Comparison of ENCODE assay signal across 11 cellular contexts in genomic region chr17:81032641-81033422, GRCh38. TPM values are rescaled to one million over a fixed set of nuclear protein-coding genes. Genes with fewer than 3 reads are reported as not detected.
DNase-seq lines count a peak whose midpoint lies in the region; TF ChIP-seq lines count a peak whose summit lies in the region.
"Had no signal": no experiment of that assay in that cellular context is flagged by ENCODE, and none has a peak within 500 bp of the region (broad histone marks: within the 10 kb centered on the region; RNA-seq: fewer than 3 reads in every experiment).

No MANE protein-coding gene starts in this region.

- H3K23me2 ChIP-seq in H9 (ENCODE audit: insufficient read length, low read depth, low read length, poor library complexity, severe bottlenecking) = peaks cover 9% of the 10 kb centered on the region

- no peak overlapping the region for H4K5ac ChIP-seq in H9 (ENCODE audit: insufficient read length, low read depth, low read length)

- peaks cover 0 to 21% (median 11%) of the 10 kb centered on the region in 3 experiments; a peak in 5 of 7 replicates for H3K36me3 Mint-ChIP-seq in H9 (ENCODE audit: insufficient read depth in 1 of 3, low read depth in 3 of 3)
- H3K36me3 Mint-ChIP-seq in chondrocyte (ENCODE audit: low read depth) = no peaks in the 10 kb centered on the region
- H3K36me3 Mint-ChIP-seq in neural progenitor cell = peaks cover 15% of the 10 kb centered on the region

- H3K4me1 Mint-ChIP-seq in H9 (peaks cover 30 to 42% of the 10 kb centered on the region in 2 experiments), chondrocyte (ENCODE audit: low read depth) (peaks cover 36% of the 10 kb centered on the region), neural progenitor cell (peaks cover 49% of the 10 kb centered on the region)

- no peak overlapping the region for H2BK12ac ChIP-seq in H9 (ENCODE audit: insufficient read length, low read depth, low read length)

- H3K4me2 ChIP-seq in H9 (ENCODE audit: insufficient read depth, insufficient read length, low read length) = peak overlapping the region; percentile 41
- H3K4me2 ChIP-seq in neural progenitor cell = peak overlapping the region; percentile 90

- H3K9me3 Mint-ChIP-seq in H9 (no peaks in the 10 kb centered on the region; a peak in 1 of 5 replicates), chondrocyte (ENCODE audit: low read depth) (no peaks in the 10 kb centered on the region), neural progenitor cell (no peaks in the 10 kb centered on the region)

- no peak overlapping the region for H2AFZ ChIP-seq in H9 (ENCODE audit: low read length)
- H2AFZ ChIP-seq in neural progenitor cell (replicated peaks) = no peak overlapping the region

- no peak overlapping the region for H4K91ac ChIP-seq in H9 (ENCODE audit: insufficient read length, low read depth, low read length)

- H3K9ac ChIP-seq in H9 (ENCODE audit: extremely low read depth, insufficient read length, low read length) (no peak overlapping the region), neural progenitor cell (no peak overlapping the region)

- H3K79me2 ChIP-seq in H9 (ENCODE audit: insufficient read depth, low read length) = no peaks in the 10 kb centered on the region
- H3K79me2 ChIP-seq in neural progenitor cell (ENCODE audit: low read depth) = peaks cover 20% of the 10 kb centered on the region

- H3K79me1 ChIP-seq in H9 (ENCODE audit: insufficient read depth, low read depth, low read length, poor library complexity, severe bottlenecking) = no peaks in the 10 kb centered on the region

- no peaks in the 10 kb centered on the region for H4K20me1 ChIP-seq in H9 (ENCODE audit: control insufficient read depth, insufficient read depth, insufficient read length)
- H4K20me1 ChIP-seq in neural progenitor cell (ENCODE audit: low read depth) = peaks cover 31% of the 10 kb centered on the region

- H3K4me1 ChIP-seq in H9 (ENCODE audit: insufficient read depth, low read length) = peaks cover 4% of the 10 kb centered on the region; the same call in 1 of the 2 replicates
- peaks cover 16% of the 10 kb centered on the region for H3K4me1 ChIP-seq in neural progenitor cell

- DNase-seq in SKM-1 treated with dmso at 0.1 percent for 144 hours (lab: John Stamatoyannopoulos, UW; ENCODE audit: unreplicated experiment) (peak; percentile 53), SKM-1 (lab: John Stamatoyannopoulos, UW; ENCODE audit: unreplicated experiment) (no peak), H9 (no peak), chondrocyte (ENCODE audit: low spot score) (no peak), neural progenitor cell (ENCODE audit: low spot score) (no peak), LoVo (ENCODE audit: low spot score) (no peak)
- no peak for DNase-seq in effector CD4-positive, alpha-beta T cell
- DNase-seq in NK-92 treated with Interleukin-12 subunit alpha and Interleukin-12 subunit beta, amount 100 ng/mL, for 24 hours (lab: John Stamatoyannopoulos, UW) = no peak
- DNase-seq: amniotic stem cell, NCI-H1105 had no signal

- H2BK20ac ChIP-seq in H9 (ENCODE audit: low read depth, low read length, poor library complexity, severe bottlenecking) = no peak overlapping the region

- no peak overlapping the region for H2AK5ac ChIP-seq in H9 (ENCODE audit: insufficient read length, low read length)

- H3K4me3 Mint-ChIP-seq in H9 = peak overlapping the region; percentile 79 to 92
- H3K4me3 Mint-ChIP-seq in chondrocyte (ENCODE audit: unreplicated experiment) = peak overlapping the region; percentile 79
- peak overlapping the region; percentile 94 for H3K4me3 Mint-ChIP-seq in neural progenitor cell

- H3K27me3 ChIP-seq in H9 (ENCODE audit: insufficient read depth, low read length) (peaks cover 2% of the 10 kb centered on the region; the same call in 1 of the 2 replicates), neural progenitor cell (peaks cover 24% of the 10 kb centered on the region)
- H3K27me3 ChIP-seq: pancreas had no signal

- H3K56ac ChIP-seq in H9 (ENCODE audit: insufficient read length, low read depth, low read length) = no peak overlapping the region

- no peak overlapping the region for H2BK15ac ChIP-seq in H9 (ENCODE audit: low read depth, low read length)

- H3K27ac Mint-ChIP-seq in H9 = no peak overlapping the region
- H3K27ac Mint-ChIP-seq in chondrocyte (ENCODE audit: unreplicated experiment) = no peak overlapping the region
- no peak overlapping the region for H3K27ac Mint-ChIP-seq in neural progenitor cell

- no peak overlapping the region for H3K23ac ChIP-seq in H9 (ENCODE audit: insufficient read length, low read depth, low read length)

- WGBS in H9 (ENCODE audit: extremely low coverage, insufficient read length, low lambda C conversion rate) = no CpG with 5 or more reads among the region's 33 CpGs

- no peak overlapping the region; the same call in 1 of the 2 replicates for H3K14ac ChIP-seq in H9 (ENCODE audit: insufficient read depth, low read length)

- H3K9me3 ChIP-seq in H9 (ENCODE audit: control insufficient read depth, low read depth, low read length) = no peaks in the 10 kb centered on the region
- H3K9me3 ChIP-seq in neural progenitor cell (ENCODE audit: low read depth) = no peaks in the 10 kb centered on the region
- H3K9me3 ChIP-seq: pancreas had no signal

- H3K36me3 ChIP-seq in neural progenitor cell = no peaks in the 10 kb centered on the region
- H3K36me3 ChIP-seq: pancreas had no signal

- TF ChIP-seq CTCF in H9 (conservative IDR thresholded peaks at IDR 0.05) (no peak), chondrocyte (IDR thresholded peaks at IDR 0.05) (no peak), neural progenitor cell (IDR thresholded peaks at IDR 0.05) (no peak)

- H3K27ac ChIP-seq in H9 (ENCODE audit: insufficient read length, low read depth, low read length) (no peak overlapping the region), neural progenitor cell (no peak overlapping the region)
- H3K27ac ChIP-seq: pancreas had no signal

- H3T11ph ChIP-seq in H9 (ENCODE audit: low read length) = no peak overlapping the region

- no peaks in the 10 kb centered on the region for H3F3A ChIP-seq in neural progenitor cell (ENCODE audit: low read depth)

- H3K27me3 Mint-ChIP-seq in H9 (ENCODE audit: low read depth) (peaks cover 27% of the 10 kb centered on the region), chondrocyte (ENCODE audit: low read depth) (peaks cover 3% of the 10 kb centered on the region), neural progenitor cell (ENCODE audit: insufficient read depth, low read depth) (peaks cover 11% of the 10 kb centered on the region)

- H3K4me3 ChIP-seq in neural progenitor cell = peak overlapping the region; percentile 91

- H2BK5ac ChIP-seq in H9 (ENCODE audit: insufficient read length, low read length) = no peak overlapping the region

- no peak overlapping the region for H3K18ac ChIP-seq in H9 (ENCODE audit: insufficient read length, low read depth, low read length)

- H3K4ac ChIP-seq in H9 (ENCODE audit: low read depth, low read length) = no peak overlapping the region

- H4K8ac ChIP-seq in H9 (replicated peaks; ENCODE audit: insufficient read length, low read depth, low read length) = no peak overlapping the region

- no peak overlapping the region for H2BK120ac ChIP-seq in H9 (ENCODE audit: low read depth, low read length, poor library complexity, severe bottlenecking)

RNA-seq across cellular contexts. Expression of gene BAIAP2, which starts 2.1 kb away (rescaled TPM):
- total RNA-seq in H9 (2021) = 26.7 and 27.8 TPM in 2 replicates
- 28.9 to 43.6 TPM (median 29.5 TPM) in 3 replicates for total RNA-seq in chondrocyte
- 15.6 and 16.1 TPM in 2 replicates for total RNA-seq in neural progenitor cell (ENCODE audit: low replicate concordance)

RNA-seq across cellular contexts. Expression of gene CHMP6, which starts 41.2 kb away (rescaled TPM):
- total RNA-seq in H9 (2021) = 23.4 and 25.0 TPM in 2 replicates
- total RNA-seq in chondrocyte = 27.6 to 33.0 TPM (median 28.4 TPM) in 3 replicates
- 11.5 and 20.9 TPM in 2 replicates for total RNA-seq in neural progenitor cell (ENCODE audit: low replicate concordance)
